ENCODE assay signal across 8 cellular contexts in genomic region chr1:3796215-3797193, GRCh38. TPM values are rescaled to one million over a fixed set of nuclear protein-coding genes. Genes with fewer than 3 reads are reported as not detected.
DNase-seq lines count a peak whose midpoint lies in the region; ATAC-seq and TF ChIP-seq lines count a peak whose summit lies in the region.

Gene LRRC47 (minus strand): TSS chr1:3796498. CDS start chr1:3796476, 22 bp downstream.

- H3K36me3 ChIP-seq in MM.1S (replicated peaks; ENCODE audit: insufficient read depth, low read length) (no peaks in the 10 kb centered on the region), SK-N-SH (replicated peaks in 1 of 2; ENCODE audit: control insufficient read depth in 1 of 2, insufficient read depth in 2 of 2, low read length in 1 of 2) (peaks cover 0 to 5% of the 10 kb centered on the region in 2 experiments), gastroesophageal sphincter (peaks cover 0 to 13% of the 10 kb centered on the region in 2 donors)

- H3K4me2 ChIP-seq in MM.1S (ENCODE audit: low read depth, low read length) (peak within 1 kb of the TSS; percentile 92), SK-N-SH (peak within 1 kb of the TSS; percentile 87)

- H3K9me3 ChIP-seq in MM.1S (replicated peaks; ENCODE audit: insufficient read depth, low read length), result no peaks in the 10 kb centered on the region
- H3K9me3 ChIP-seq in SK-N-SH, result no peaks in the 10 kb centered on the region
- H3K9me3 ChIP-seq in gastroesophageal sphincter, result no peaks in the 10 kb centered on the region

- peak within 1 kb of the TSS; percentile 66 for H3K4me3 ChIP-seq in MM.1S (ENCODE audit: low read length)
- peak within 1 kb of the TSS; percentile 74 to 79 for H3K4me3 ChIP-seq in SK-N-SH (ENCODE audit: low read depth in 2 of 2, low read length in 1 of 2)
- peak within 1 kb of the TSS; percentile 51 to 76 for H3K4me3 ChIP-seq in gastroesophageal sphincter

- H4K20me1 ChIP-seq in MM.1S (ENCODE audit: insufficient read depth, low read length) (no peaks in the 10 kb centered on the region), SK-N-SH (ENCODE audit: insufficient read depth) (peaks cover 29% of the 10 kb centered on the region)

- peak within 1 kb of the TSS; percentile 93 for H3K27ac Mint-ChIP-seq in activated naive CD4-positive, alpha-beta T cell treated with anti-CD3 and anti-CD28 coated beads, Interleukin-2, amount 10 ng/mL, durations not matched to agents 7 days and 5 days

- peak within 1 kb of the TSS; percentile 79 for H3K9ac ChIP-seq in MM.1S (ENCODE audit: low read length)
- peak within 1 kb of the TSS; percentile 73 for H3K9ac ChIP-seq in SK-N-SH

- no peaks in the 10 kb centered on the region for H3F3A ChIP-seq in MM.1S (ENCODE audit: insufficient read depth, low read length)
- H3F3A ChIP-seq in SK-N-SH (replicated peaks; ENCODE audit: insufficient read depth), result no peaks in the 10 kb centered on the region

- peak; percentile 99 for ATAC-seq in gastroesophageal sphincter

- 6% methylated on average over 18 of the region's 63 CpGs for WGBS in SK-N-SH (ENCODE audit: low lambda C conversion rate)
- 6 to 7% methylated on average over 12 to 13 of the region's 63 CpGs for WGBS in gastroesophageal sphincter (ENCODE audit: low coverage in 1 of 2), 2 donors

- peaks cover 21% of the 10 kb centered on the region for H3K27me3 Mint-ChIP-seq in activated naive CD4-positive, alpha-beta T cell treated with anti-CD3 and anti-CD28 coated beads, Interleukin-2, amount 10 ng/mL, durations not matched to agents 7 days and 5 days

- no peaks in the 10 kb centered on the region for H3K9me3 Mint-ChIP-seq in activated naive CD4-positive, alpha-beta T cell treated with anti-CD3 and anti-CD28 coated beads, Interleukin-2, amount 10 ng/mL, durations not matched to agents 7 days and 5 days

- H3K27ac ChIP-seq in MM.1S (ENCODE audit: low read length), result no peak within 1 kb of the TSS
- peak within 1 kb of the TSS in 1 of 2 experiments; percentile 70; a peak in 3 of 4 replicates for H3K27ac ChIP-seq in SK-N-SH (ENCODE audit: low read depth in 2 of 2, low read length in 1 of 2)
- H3K27ac ChIP-seq in gastroesophageal sphincter, result peak within 1 kb of the TSS; percentile 17 to 86 (median 82)
- peak within 1 kb of the TSS; percentile 80 for H3K27ac ChIP-seq in substantia nigra (ENCODE audit: low read depth, low read length, poor library complexity, severe bottlenecking)

- H2AFZ ChIP-seq in MM.1S (ENCODE audit: low read length) (peak within 1 kb of the TSS; percentile 100), SK-N-SH (ENCODE audit: low read depth) (peak within 1 kb of the TSS; percentile 93)

- TF ChIP-seq CTCF in MM.1S (IDR thresholded peaks at IDR 0.05; ENCODE audit: low read length) (no peak), SK-N-SH (IDR thresholded peaks at IDR 0.05) (no peak), gastroesophageal sphincter (IDR thresholded peaks at IDR 0.05) (peak in 2 of 4 experiments; percentile 12 to 48)

- TF ChIP-seq RAD21 in SK-N-SH (IDR thresholded peaks at IDR 0.05; ENCODE audit: low read length), result no peak

- H3K4me1 ChIP-seq in MM.1S (ENCODE audit: low read length) (peaks cover 6% of the 10 kb centered on the region), SK-N-SH (ENCODE audit: control insufficient read depth in 1 of 2, insufficient read depth in 2 of 2, low read depth in 1 of 2, low read length in 1 of 2) (peaks cover 0 to 20% of the 10 kb centered on the region in 2 experiments; a peak in 2 of 4 replicates), gastroesophageal sphincter (peaks cover 4 to 50% (median 21%) of the 10 kb centered on the region in 3 donors)

- TF ChIP-seq EP300 in SK-N-SH (IDR thresholded peaks at IDR 0.05; ENCODE audit: borderline replicate concordance in 1 of 2, low read depth in 1 of 2, low read length in 1 of 2), result no peak
- TF ChIP-seq EP300 in gastroesophageal sphincter (IDR thresholded peaks at IDR 0.05), result no peak

- peak; percentile 64 to 75 for TF ChIP-seq POLR2A in gastroesophageal sphincter (IDR thresholded peaks at IDR 0.05)

- H3K79me2 ChIP-seq in MM.1S (ENCODE audit: low read length) (peaks cover 45% of the 10 kb centered on the region), SK-N-SH (ENCODE audit: insufficient read depth) (peaks cover 44% of the 10 kb centered on the region)

- DNase-seq in GF-D8 (lab: John Stamatoyannopoulos, UW), result peak; percentile 68
- peak; percentile 91 for DNase-seq in HCEC 1CT
- DNase-seq in MM.1S, result peak; percentile 94
- DNase-seq in SK-N-SH, result peak; percentile 98
- DNase-seq in activated naive CD4-positive, alpha-beta T cell treated with anti-CD3 and anti-CD28 coated beads, Interleukin-2, amount 10 ng/mL, durations not matched to agents 7 days and 5 days, result peak; percentile 97
- DNase-seq in non-pigmented ciliary epithelial cell (ENCODE audit: low read depth), result peak; percentile 60
- peak; percentile 73 to 96 (median 92) for DNase-seq in substantia nigra (lab: John Stamatoyannopoulos, UW)

- peaks cover 15% of the 10 kb centered on the region for H3K27me3 ChIP-seq in MM.1S (replicated peaks; ENCODE audit: insufficient read depth, low read length)
- no peaks in the 10 kb centered on the region for H3K27me3 ChIP-seq in SK-N-SH (ENCODE audit: insufficient read depth)
- H3K27me3 ChIP-seq in gastroesophageal sphincter, result peaks cover 11% of the 10 kb centered on the region

- H3K9me2 ChIP-seq in MM.1S (replicated peaks; ENCODE audit: insufficient read depth, low read length) (no peaks in the 10 kb centered on the region), SK-N-SH (no peaks in the 10 kb centered on the region)

- POLR2A ChIA-PET in SK-N-SH (lab: Yijun Ruan, JAX), result interaction anchor here (0.6 to 2.1 kb wide), 7 partner anchors 9 to 1405 kb away, joined by 3 to 14 read pairs (median 3); partner anchors contain the start of genes C1orf174 and RER1

- H3K4me3 Mint-ChIP-seq in activated naive CD4-positive, alpha-beta T cell treated with anti-CD3 and anti-CD28 coated beads, Interleukin-2, amount 10 ng/mL, durations not matched to agents 7 days and 5 days, result peak within 1 kb of the TSS; percentile 90

- CTCF ChIA-PET in SK-N-SH (lab: Yijun Ruan, JAX), result interaction anchor here (1.0 to 1.9 kb wide), 7 partner anchors 21 to 343 kb away, joined by 3 to 8 read pairs (median 4); no protein-coding TSS in a partner anchor
- CTCF ChIA-PET in activated naive CD4-positive, alpha-beta T cell treated with anti-CD3 and anti-CD28 coated beads, Interleukin-2, amount 10 ng/mL, durations not matched to agents 7 days and 5 days (lab: Charles Lee), result interaction anchor here (1.0 to 1.5 kb wide), 3 partner anchors 9 to 29 kb away, joined by 3 read pairs; no protein-coding TSS in a partner anchor

- peaks cover 14% of the 10 kb centered on the region for H3K36me3 Mint-ChIP-seq in activated naive CD4-positive, alpha-beta T cell treated with anti-CD3 and anti-CD28 coated beads, Interleukin-2, amount 10 ng/mL, durations not matched to agents 7 days and 5 days

- H3K4me1 Mint-ChIP-seq in activated naive CD4-positive, alpha-beta T cell treated with anti-CD3 and anti-CD28 coated beads, Interleukin-2, amount 10 ng/mL, durations not matched to agents 7 days and 5 days, result peaks cover 44% of the 10 kb centered on the region

TF ChIP-seq in SK-N-SH, 30 proteins besides CTCF, POLR2A, EP300 and RAD21 (continues in another document):
- TF ChIP-seq GATA2 (CRISPR knock-in tag; IDR thresholded peaks at IDR 0.05), result no peak
- no peak for TF ChIP-seq RCOR1 (IDR thresholded peaks at IDR 0.05; ENCODE audit: low read length)
- TF ChIP-seq SIN3A (IDR thresholded peaks at IDR 0.05; ENCODE audit: borderline replicate concordance, low read depth, low read length), result peak; percentile 96
- TF ChIP-seq PBX3 (IDR thresholded peaks at IDR 0.05), result no peak; the same call in 1 of the 2 replicates
- TF ChIP-seq, protein P1, sequence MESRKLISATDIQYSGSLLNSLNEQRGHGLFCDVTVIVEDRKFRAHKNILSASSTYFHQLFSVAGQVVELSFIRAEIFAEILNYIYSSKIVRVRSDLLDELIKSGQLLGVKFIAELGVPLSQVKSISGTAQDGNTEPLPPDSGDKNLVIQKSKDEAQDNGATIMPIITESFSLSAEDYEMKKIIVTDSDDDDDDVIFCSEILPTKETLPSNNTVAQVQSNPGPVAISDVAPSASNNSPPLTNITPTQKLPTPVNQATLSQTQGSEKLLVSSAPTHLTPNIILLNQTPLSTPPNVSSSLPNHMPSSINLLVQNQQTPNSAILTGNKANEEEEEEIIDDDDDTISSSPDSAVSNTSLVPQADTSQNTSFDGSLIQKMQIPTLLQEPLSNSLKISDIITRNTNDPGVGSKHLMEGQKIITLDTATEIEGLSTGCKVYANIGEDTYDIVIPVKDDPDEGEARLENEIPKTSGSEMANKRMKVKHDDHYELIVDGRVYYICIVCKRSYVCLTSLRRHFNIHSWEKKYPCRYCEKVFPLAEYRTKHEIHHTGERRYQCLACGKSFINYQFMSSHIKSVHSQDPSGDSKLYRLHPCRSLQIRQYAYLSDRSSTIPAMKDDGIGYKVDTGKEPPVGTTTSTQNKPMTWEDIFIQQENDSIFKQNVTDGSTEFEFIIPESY (IDR thresholded peaks at IDR 0.05; ENCODE audit: borderline replicate concordance, low read depth), result peak; percentile 44; the same call in 1 of the 2 replicates
- TF ChIP-seq USF1 (IDR thresholded peaks at IDR 0.05; ENCODE audit: borderline replicate concordance, low read depth), result no peak
- TF ChIP-seq TEAD4 (IDR thresholded peaks at IDR 0.05; ENCODE audit: borderline replicate concordance, insufficient read depth), result no peak
- peak; percentile 88 for TF ChIP-seq TAF1 (IDR thresholded peaks at IDR 0.05; ENCODE audit: borderline replicate concordance, low read depth, low read length)
- TF ChIP-seq NFIC (IDR thresholded peaks at IDR 0.05; ENCODE audit: borderline replicate concordance), result peak; percentile 46; the same call in 1 of the 2 replicates
- no peak for TF ChIP-seq FOXM1 (IDR thresholded peaks at IDR 0.05; ENCODE audit: low read depth)

RNA-seq across cellular contexts. Expression of gene LRRC47, which starts in this region (rescaled TPM):
- 26.9 and 34.6 TPM in 2 replicates for polyA plus RNA-seq in SK-N-SH (2012; rRNA removed)
- 25.0 and 31.4 TPM in 2 replicates for polyA plus RNA-seq in SK-N-SH (2012; cell fraction: cytosol; rRNA removed)
- 52.1 and 53.1 TPM in 2 replicates for polyA plus RNA-seq in SK-N-SH (2012; cell fraction: nucleus; rRNA removed)
- total RNA-seq in gastroesophageal sphincter, result 10 to 100 TPM; 36.5 to 47.9 (median 46.5) TPM
